ENCODE assay signal across 1 cellular context in the genomic region with DNA sequence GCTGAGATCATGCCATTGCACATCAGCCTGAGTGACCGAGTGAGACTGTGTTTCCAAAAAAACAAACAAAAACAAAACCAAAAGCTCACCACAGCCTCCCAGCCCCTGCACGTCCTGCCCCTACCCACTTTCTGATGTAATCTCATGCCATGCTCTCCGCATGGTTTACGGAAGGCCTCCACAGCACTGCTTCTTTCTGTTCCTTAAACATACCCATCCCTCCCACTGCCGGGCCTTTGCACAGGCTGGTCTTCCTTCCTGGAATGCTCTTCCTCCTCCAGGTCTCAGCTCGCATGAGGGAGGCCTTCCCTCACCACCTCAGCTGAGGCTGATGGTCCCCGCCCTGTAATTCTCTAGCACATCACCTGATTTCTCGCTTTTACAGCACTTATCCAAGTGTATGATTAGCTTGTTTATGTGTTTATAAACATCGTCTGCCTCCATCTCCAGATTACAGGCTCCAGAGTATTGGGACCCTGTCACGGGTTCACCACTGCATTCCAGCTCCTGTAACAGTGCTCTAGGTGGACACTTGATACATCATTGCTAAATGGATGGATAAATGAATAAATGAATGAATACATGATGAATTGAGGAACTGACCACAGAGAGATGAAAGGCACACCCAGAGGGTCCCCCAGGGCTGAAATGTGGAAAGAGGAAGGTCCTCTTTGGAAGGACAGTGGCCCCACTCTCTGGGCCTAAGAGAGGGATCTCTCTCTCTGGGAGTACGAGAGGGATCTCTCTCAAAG.
TF ChIP-seq lines count a peak whose summit lies in the region.

No MANE protein-coding gene starts in this region.

TF ChIP-seq in HCT116, 20 proteins besides CTCF, POLR2A, EP300 and RAD21:
- TF ChIP-seq EZH2 (IDR thresholded peaks at IDR 0.05) (no peak), SRF (IDR thresholded peaks at IDR 0.05; ENCODE audit: low read depth) (no peak), ELF1 (IDR thresholded peaks at IDR 0.05; ENCODE audit: borderline replicate concordance, low read depth) (no peak), JUND (IDR thresholded peaks at IDR 0.05) (no peak), SIN3A (IDR thresholded peaks at IDR 0.05; ENCODE audit: low read depth) (no peak), CBX3 (IDR thresholded peaks at IDR 0.05; ENCODE audit: low read depth) (no peak), ZFX (IDR thresholded peaks at IDR 0.05) (no peak), FOSL1 (IDR thresholded peaks at IDR 0.05; ENCODE audit: low read depth) (no peak), EZH2phosphoT487 (IDR thresholded peaks at IDR 0.05; ENCODE audit: borderline replicate concordance) (no peak), YY1 (IDR thresholded peaks at IDR 0.05; ENCODE audit: extremely low read depth, insufficient replicate concordance, low read depth, low read length) (no peak), EGR1 (IDR thresholded peaks at IDR 0.05; ENCODE audit: low read depth) (no peak), CEBPB (IDR thresholded peaks at IDR 0.05; ENCODE audit: low read depth) (no peak)
- TF ChIP-seq, protein P1, sequence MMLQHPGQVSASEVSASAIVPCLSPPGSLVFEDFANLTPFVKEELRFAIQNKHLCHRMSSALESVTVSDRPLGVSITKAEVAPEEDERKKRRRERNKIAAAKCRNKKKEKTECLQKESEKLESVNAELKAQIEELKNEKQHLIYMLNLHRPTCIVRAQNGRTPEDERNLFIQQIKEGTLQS (IDR thresholded peaks at IDR 0.05), result no peak
- TF ChIP-seq, protein P2, sequence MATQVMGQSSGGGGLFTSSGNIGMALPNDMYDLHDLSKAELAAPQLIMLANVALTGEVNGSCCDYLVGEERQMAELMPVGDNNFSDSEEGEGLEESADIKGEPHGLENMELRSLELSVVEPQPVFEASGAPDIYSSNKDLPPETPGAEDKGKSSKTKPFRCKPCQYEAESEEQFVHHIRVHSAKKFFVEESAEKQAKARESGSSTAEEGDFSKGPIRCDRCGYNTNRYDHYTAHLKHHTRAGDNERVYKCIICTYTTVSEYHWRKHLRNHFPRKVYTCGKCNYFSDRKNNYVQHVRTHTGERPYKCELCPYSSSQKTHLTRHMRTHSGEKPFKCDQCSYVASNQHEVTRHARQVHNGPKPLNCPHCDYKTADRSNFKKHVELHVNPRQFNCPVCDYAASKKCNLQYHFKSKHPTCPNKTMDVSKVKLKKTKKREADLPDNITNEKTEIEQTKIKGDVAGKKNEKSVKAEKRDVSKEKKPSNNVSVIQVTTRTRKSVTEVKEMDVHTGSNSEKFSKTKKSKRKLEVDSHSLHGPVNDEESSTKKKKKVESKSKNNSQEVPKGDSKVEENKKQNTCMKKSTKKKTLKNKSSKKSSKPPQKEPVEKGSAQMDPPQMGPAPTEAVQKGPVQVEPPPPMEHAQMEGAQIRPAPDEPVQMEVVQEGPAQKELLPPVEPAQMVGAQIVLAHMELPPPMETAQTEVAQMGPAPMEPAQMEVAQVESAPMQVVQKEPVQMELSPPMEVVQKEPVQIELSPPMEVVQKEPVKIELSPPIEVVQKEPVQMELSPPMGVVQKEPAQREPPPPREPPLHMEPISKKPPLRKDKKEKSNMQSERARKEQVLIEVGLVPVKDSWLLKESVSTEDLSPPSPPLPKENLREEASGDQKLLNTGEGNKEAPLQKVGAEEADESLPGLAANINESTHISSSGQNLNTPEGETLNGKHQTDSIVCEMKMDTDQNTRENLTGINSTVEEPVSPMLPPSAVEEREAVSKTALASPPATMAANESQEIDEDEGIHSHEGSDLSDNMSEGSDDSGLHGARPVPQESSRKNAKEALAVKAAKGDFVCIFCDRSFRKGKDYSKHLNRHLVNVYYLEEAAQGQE (IDR thresholded peaks at IDR 0.05; ENCODE audit: low read depth), result no peak
- TF ChIP-seq, protein P3, sequence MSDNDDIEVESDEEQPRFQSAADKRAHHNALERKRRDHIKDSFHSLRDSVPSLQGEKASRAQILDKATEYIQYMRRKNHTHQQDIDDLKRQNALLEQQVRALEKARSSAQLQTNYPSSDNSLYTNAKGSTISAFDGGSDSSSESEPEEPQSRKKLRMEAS (IDR thresholded peaks at IDR 0.05), result no peak
- TF ChIP-seq, protein P4, sequence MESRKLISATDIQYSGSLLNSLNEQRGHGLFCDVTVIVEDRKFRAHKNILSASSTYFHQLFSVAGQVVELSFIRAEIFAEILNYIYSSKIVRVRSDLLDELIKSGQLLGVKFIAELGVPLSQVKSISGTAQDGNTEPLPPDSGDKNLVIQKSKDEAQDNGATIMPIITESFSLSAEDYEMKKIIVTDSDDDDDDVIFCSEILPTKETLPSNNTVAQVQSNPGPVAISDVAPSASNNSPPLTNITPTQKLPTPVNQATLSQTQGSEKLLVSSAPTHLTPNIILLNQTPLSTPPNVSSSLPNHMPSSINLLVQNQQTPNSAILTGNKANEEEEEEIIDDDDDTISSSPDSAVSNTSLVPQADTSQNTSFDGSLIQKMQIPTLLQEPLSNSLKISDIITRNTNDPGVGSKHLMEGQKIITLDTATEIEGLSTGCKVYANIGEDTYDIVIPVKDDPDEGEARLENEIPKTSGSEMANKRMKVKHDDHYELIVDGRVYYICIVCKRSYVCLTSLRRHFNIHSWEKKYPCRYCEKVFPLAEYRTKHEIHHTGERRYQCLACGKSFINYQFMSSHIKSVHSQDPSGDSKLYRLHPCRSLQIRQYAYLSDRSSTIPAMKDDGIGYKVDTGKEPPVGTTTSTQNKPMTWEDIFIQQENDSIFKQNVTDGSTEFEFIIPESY (IDR thresholded peaks at IDR 0.05; ENCODE audit: extremely low read depth, insufficient replicate concordance, low read length), result no peak
TF ChIP-seq in HCT116: peak in this region for 0.
